In genomic region chr1:184644771-184645170, GRCh38 we compare ENCODE assay signal across 35 cellular contexts.
"Had no signal": no experiment of that assay in that cellular context is flagged by ENCODE, and none has a peak within 500 bp of the region (broad histone marks: within the 10 kb centered on the region; RNA-seq: fewer than 3 reads in every experiment).

No MANE protein-coding gene starts in this region.

- H3K27me3 ChIP-seq: MG63 had no signal

- H3K4me3 ChIP-seq: MG63 had no signal

- H3K36me3 ChIP-seq: MG63 had no signal

- DNase-seq: Karpas-422, Kasumi-1, MG63, MM.1S, MV-4-11, NCI-H1048, NCI-H1092, NCI-H1092 treated with DMSO at 0.1 percent for 48 hours, NCI-H1105, NCI-H1105 treated with DMSO at 0.1 percent for 48 hours, NCI-H1417, NCI-H1417 treated with DMSO at 0.1 percent for 48 hours, NCI-H1436, NCI-H1436 treated with DMSO at 0.1 percent for 48 hours, NCI-H146, NCI-H1694, NCI-H1694 treated with DMSO at 0.1 percent for 48 hours, NCI-H187, NCI-H187 treated with DMSO at 0.1 percent for 48 hours, NCI-H1930, NCI-H2029, NCI-H2029 treated with DMSO at 0.1 percent for 48 hours, NCI-H2081, NCI-H2081 treated with DMSO at 0.1 percent for 48 hours, NCI-H2107, NCI-H2171, NCI-H2171 treated with DMSO at 0.1 percent for 48 hours, NCI-H2227 treated with DMSO at 0.1 percent for 48 hours, NCI-H226, NCI-H345, NCI-H446, NCI-H446 treated with DMSO at 0.1 percent for 48 hours, NCI-H510A, NCI-H510A treated with DMSO at 0.1 percent for 48 hours had no signal

- H3K4me2 ChIP-seq: KMS-11 had no signal

- H3K27ac ChIP-seq: KMS-11 had no signal

- H3K9ac ChIP-seq: KMS-11 had no signal
